1 cellular context compared by ENCODE assay signal in the genomic region with DNA sequence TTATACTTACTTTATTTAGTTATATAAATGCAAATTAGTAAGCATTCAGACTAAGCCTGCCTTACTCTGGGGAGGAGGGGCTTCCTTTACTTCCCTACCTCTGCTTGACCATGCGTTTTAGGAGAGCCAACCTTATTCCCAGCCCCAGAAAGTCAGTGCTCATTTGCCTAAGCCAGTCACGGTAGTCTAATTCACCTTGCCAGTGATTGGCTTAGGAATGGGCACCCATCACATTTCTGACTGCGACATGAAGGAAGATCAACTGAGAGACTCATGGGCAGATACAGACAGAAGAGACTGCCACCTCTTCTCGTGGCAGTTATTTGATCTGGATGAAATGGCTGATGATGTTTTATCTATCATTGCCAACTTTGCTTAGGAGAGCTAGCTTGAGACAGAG.
TF ChIP-seq lines count a peak whose summit lies in the region.

No MANE protein-coding gene starts in this region.

TF ChIP-seq in IMR-90, 13 proteins besides CTCF, POLR2A, EP300 and RAD21 (continued from another document):
- TF ChIP-seq MXI1 (IDR thresholded peaks at IDR 0.05; ENCODE audit: borderline replicate concordance, low read depth, low read length) (no peak), RFX5 (IDR thresholded peaks at IDR 0.05; ENCODE audit: low read depth, low read length) (no peak)
- TF ChIP-seq, protein P1, sequence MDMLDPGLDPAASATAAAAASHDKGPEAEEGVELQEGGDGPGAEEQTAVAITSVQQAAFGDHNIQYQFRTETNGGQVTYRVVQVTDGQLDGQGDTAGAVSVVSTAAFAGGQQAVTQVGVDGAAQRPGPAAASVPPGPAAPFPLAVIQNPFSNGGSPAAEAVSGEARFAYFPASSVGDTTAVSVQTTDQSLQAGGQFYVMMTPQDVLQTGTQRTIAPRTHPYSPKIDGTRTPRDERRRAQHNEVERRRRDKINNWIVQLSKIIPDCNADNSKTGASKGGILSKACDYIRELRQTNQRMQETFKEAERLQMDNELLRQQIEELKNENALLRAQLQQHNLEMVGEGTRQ (IDR thresholded peaks at IDR 0.05; ENCODE audit: low read depth, low read length) = no peak
